Comparison of ENCODE assay signal across 18 cellular contexts in genomic region chr16:67979955-67980678, GRCh38. TPM values are rescaled to one million over a fixed set of nuclear protein-coding genes. Genes with fewer than 3 reads are reported as not detected.
A peak's percentile ranks its signal among the peaks of the same experiment; 100 is the strongest.
DNase-seq lines count a peak whose midpoint lies in the region; ATAC-seq and TF ChIP-seq lines count a peak whose summit lies in the region.
"Had no signal": no experiment of that assay in that cellular context is flagged by ENCODE, and none has a peak within 500 bp of the region (broad histone marks: within the 10 kb centered on the region; RNA-seq: fewer than 3 reads in every experiment).

DPEP3 (minus strand) TSS chr16:67980499; CDS start chr16:67980380, 119 bp downstream.

- no peak within 1 kb of the TSS for H3K27ac ChIP-seq in mammary epithelial cell (ENCODE audit: insufficient read depth, low read depth, low read length)
- no peak within 1 kb of the TSS for H3K27ac ChIP-seq in hepatocyte
- H3K27ac ChIP-seq in testis: no peak within 1 kb of the TSS
- H3K27ac ChIP-seq: ovary, thoracic aorta had no signal

- ATAC-seq in WTC11 (peak; percentile 89), T-helper 17 cell (no peak), GM21515 (IDR thresholded peaks at IDR 0.05; ENCODE audit: unreplicated experiment) (no peak)
- ATAC-seq: activated T-helper 17 cell treated with anti-CD3 and anti-CD28 coated beads, Interleukin-2, amount 50 U/mL, for 72 hours had no signal

- WGBS in mammary epithelial cell (ENCODE audit: low coverage, missing lambda C conversion rate): 82% methylated on average over 33 of the region's 62 CpGs
- 83% methylated on average over 48 of the region's 62 CpGs for WGBS in hepatocyte (ENCODE audit: low lambda C conversion rate, missing lambda C conversion rate)
- WGBS in testis, 2 donors: 40 to 91% methylated on average over 11 to 61 of the region's 62 CpGs

- peak; percentile 10 for TF ChIP-seq CTCF in mammary epithelial cell (conservative IDR thresholded peaks at IDR 0.05 in 1 of 2, IDR thresholded peaks at IDR 0.05 in 1 of 2; ENCODE audit: extremely low read depth in 1 of 2, insufficient read depth in 1 of 2, low read depth in 1 of 2, low read length in 2 of 2)
- no peak for TF ChIP-seq CTCF in MCF 10A (IDR thresholded peaks at IDR 0.05; ENCODE audit: unreplicated experiment)
- TF ChIP-seq CTCF in WTC11 (IDR thresholded peaks at IDR 0.05): peak; percentile 80
- TF ChIP-seq CTCF in hepatocyte (IDR thresholded peaks at IDR 0.05; ENCODE audit: poor library complexity): peak; percentile 5
- TF ChIP-seq CTCF in testis (IDR thresholded peaks at IDR 0.05): peak in 2 of 3 experiments; percentile 28 to 36

- no TSS peak for BruUV-seq in mammary epithelial cell (replicated peaks; lab: Mats Ljungman, UMichigan)
- no TSS peak for BruUV-seq in MCF 10A (replicated peaks; lab: Mats Ljungman, UMichigan)

- H3K4me1 ChIP-seq in mammary epithelial cell (ENCODE audit: insufficient read depth, low read length): peaks cover 9% of the 10 kb centered on the region
- no peaks in the 10 kb centered on the region for H3K4me1 ChIP-seq in hepatocyte (ENCODE audit: insufficient read depth)
- H3K4me1 ChIP-seq in testis: no peaks in the 10 kb centered on the region

- H3K9me3 Mint-ChIP-seq in MCF 10A (ENCODE audit: unreplicated experiment): no peaks in the 10 kb centered on the region
- H3K9me3 Mint-ChIP-seq in WTC11: no peaks in the 10 kb centered on the region
- H3K9me3 Mint-ChIP-seq: activated T-helper 17 cell treated with anti-CD3 and anti-CD28 coated beads, Interleukin-2, amount 50 U/mL, for 72 hours had no signal

- POLR2A ChIA-PET in MCF 10A (lab: Yijun Ruan, JAX) (no interaction called here), WTC11 (lab: Charles Lee) (no interaction called here)

- no peaks in the 10 kb centered on the region for H3K9me2 ChIP-seq in hepatocyte (replicated peaks; ENCODE audit: insufficient read depth)

- CTCF ChIA-PET in mammary epithelial cell (lab: Charles Lee; ENCODE audit: low non-redundant PET) (no interaction called here), MCF 10A (lab: Yijun Ruan, JAX) (no interaction called here), WTC11 (lab: Charles Lee) (interaction anchor here (0.7 to 4.3 kb wide), 9 partner anchors 10 to 60 kb away, joined by 3 to 13 read pairs (median 3); partner anchors contain the start of genes DPEP2NB and SLC12A4)

- H3K27ac Mint-ChIP-seq in MCF 10A (ENCODE audit: low read depth, unreplicated experiment): no peak within 1 kb of the TSS
- H3K27ac Mint-ChIP-seq in WTC11: no peak within 1 kb of the TSS
- H3K27ac Mint-ChIP-seq in T-helper 17 cell: no peak within 1 kb of the TSS
- H3K27ac Mint-ChIP-seq: activated T-helper 17 cell treated with anti-CD3 and anti-CD28 coated beads, Interleukin-2, amount 50 U/mL, for 72 hours had no signal

- DNase-seq in mammary epithelial cell: no peak
- no peak for DNase-seq in MCF 10A (ENCODE audit: unreplicated experiment)
- peak; percentile 83 for DNase-seq in WTC11 (ENCODE audit: low spot score)
- DNase-seq in hepatocyte (ENCODE audit: low spot score): no peak
- DNase-seq in testis: peak; percentile 33
- DNase-seq in superior temporal gyrus (ENCODE audit: extremely low spot score): no peak
- DNase-seq in T-helper 17 cell: no peak
- DNase-seq: ACHN; activated CD4-positive, alpha-beta T cell treated with anti-CD3 and anti-CD28 coated beads, Interleukin-2, amount 50 U/mL, for 4 hours; DMS53; HCEC 1CT; mesenchymal stem cell; NCI-H2081; ovary had no signal

- H3K4me3 ChIP-seq in mammary epithelial cell (replicated peaks in 1 of 3; ENCODE audit: insufficient read depth in 1 of 3, low read depth in 2 of 3, low read length in 3 of 3) (no peak within 1 kb of the TSS), hepatocyte (no peak within 1 kb of the TSS), testis (peak within 1 kb of the TSS; percentile 37 to 43)
- H3K4me3 ChIP-seq: ovary, thoracic aorta had no signal

- H3K4me1 Mint-ChIP-seq in MCF 10A (ENCODE audit: insufficient read depth, unreplicated experiment) (peaks cover 6% of the 10 kb centered on the region), WTC11 (peaks cover 6% of the 10 kb centered on the region), T-helper 17 cell (peaks cover 11% of the 10 kb centered on the region)

- no peak within 1 kb of the TSS for H2AFZ ChIP-seq in mammary epithelial cell (ENCODE audit: low read depth, low read length)
- no peak within 1 kb of the TSS for H2AFZ ChIP-seq in hepatocyte

- H3K27me3 ChIP-seq in mammary epithelial cell (ENCODE audit: insufficient read depth, low read length) (no peaks in the 10 kb centered on the region), hepatocyte (no peaks in the 10 kb centered on the region), testis (no peaks in the 10 kb centered on the region)
- H3K27me3 ChIP-seq: ovary had no signal

- H3K4me3 Mint-ChIP-seq in MCF 10A (ENCODE audit: unreplicated experiment) (no peak within 1 kb of the TSS), WTC11 (no peak within 1 kb of the TSS), T-helper 17 cell (no peak within 1 kb of the TSS)
- H3K4me3 Mint-ChIP-seq: activated T-helper 17 cell treated with anti-CD3 and anti-CD28 coated beads, Interleukin-2, amount 50 U/mL, for 72 hours had no signal

- intact Hi-C loops in mammary epithelial cell (cut with micrococcal nuclease) (no loop called here), MCF 10A (cut with micrococcal nuclease) (no loop called here), testis (cut with DNase I; ENCODE audit: low total_unique reads) (no loop called here)

- H3K9me3 ChIP-seq in mammary epithelial cell (replicated peaks; ENCODE audit: insufficient read depth, low read length) (no peaks in the 10 kb centered on the region), hepatocyte (ENCODE audit: low read depth) (no peaks in the 10 kb centered on the region), testis (no peaks in the 10 kb centered on the region), T-helper 17 cell (ENCODE audit: control insufficient read depth, low read length, poor library complexity, severe bottlenecking) (no peaks in the 10 kb centered on the region)
- H3K9me3 ChIP-seq: ovary, thoracic aorta had no signal

- no peak for TF ChIP-seq POLR2A in testis (IDR thresholded peaks at IDR 0.05)

- H3K27me3 Mint-ChIP-seq in MCF 10A (ENCODE audit: insufficient read depth, unreplicated experiment) (no peaks in the 10 kb centered on the region), WTC11 (ENCODE audit: low read depth) (peaks cover 13% of the 10 kb centered on the region), T-helper 17 cell (no peaks in the 10 kb centered on the region)
- H3K27me3 Mint-ChIP-seq: activated T-helper 17 cell treated with anti-CD3 and anti-CD28 coated beads, Interleukin-2, amount 50 U/mL, for 72 hours had no signal

- no peaks in the 10 kb centered on the region for H3K36me3 Mint-ChIP-seq in MCF 10A (ENCODE audit: insufficient read depth, unreplicated experiment)
- no peaks in the 10 kb centered on the region for H3K36me3 Mint-ChIP-seq in WTC11
- H3K36me3 Mint-ChIP-seq in T-helper 17 cell (ENCODE audit: low read depth): no peaks in the 10 kb centered on the region

- no peak within 1 kb of the TSS for H3K9ac ChIP-seq in mammary epithelial cell (ENCODE audit: insufficient read depth, low read length)

- dilution Hi-C loops in mammary epithelial cell (cut with HindIII; ENCODE audit: low sequenced_read_pairs): loop anchor here (5.0 kb wide), 2 partner anchors 68 to 92 kb away; no protein-coding TSS in a partner anchor

- in situ Hi-C loops in mammary epithelial cell (cut with MboI; ENCODE audit: low sequenced_read_pairs in 2 of 2): no loop called here

- H3K36me3 ChIP-seq in mammary epithelial cell (ENCODE audit: insufficient read depth, low read length) (no peaks in the 10 kb centered on the region), hepatocyte (replicated peaks; ENCODE audit: insufficient read depth, low read depth) (no peaks in the 10 kb centered on the region), testis (ENCODE audit: low read depth, missing control alignments) (no peaks in the 10 kb centered on the region)
- H3K36me3 ChIP-seq: ovary, thoracic aorta had no signal

- no peak within 1 kb of the TSS for H3K4me2 ChIP-seq in mammary epithelial cell (ENCODE audit: insufficient read depth, low read depth, low read length)
- no peak within 1 kb of the TSS for H3K4me2 ChIP-seq in hepatocyte

- H4K20me1 ChIP-seq in mammary epithelial cell (ENCODE audit: insufficient read depth, low read length): no peaks in the 10 kb centered on the region
- no peaks in the 10 kb centered on the region for H4K20me1 ChIP-seq in hepatocyte (ENCODE audit: insufficient read depth, poor library complexity, severe bottlenecking)

- H3K79me2 ChIP-seq in mammary epithelial cell (ENCODE audit: insufficient read depth, low read length) (no peaks in the 10 kb centered on the region), hepatocyte (no peaks in the 10 kb centered on the region)

TF ChIP-seq in WTC11, 78 proteins besides CTCF, POLR2A, EP300 and RAD21 (continues in another document):
- TF ChIP-seq FOXP1 (CRISPR knock-in tag; IDR thresholded peaks at IDR 0.05; ENCODE audit: borderline replicate concordance) (peak; percentile 49; the same call in 1 of the 2 replicates), SOX15 (CRISPR knock-in tag; IDR thresholded peaks at IDR 0.05) (no peak), SP1 (CRISPR knock-in tag; conservative IDR thresholded peaks at IDR 0.05) (peak; percentile 54; the same call in 1 of the 2 replicates), MAX (CRISPR knock-in tag; IDR thresholded peaks at IDR 0.05) (no peak), CREB1 (CRISPR knock-in tag; IDR thresholded peaks at IDR 0.05) (no peak), ZNF317 (CRISPR knock-in tag; IDR thresholded peaks at IDR 0.05; ENCODE audit: borderline replicate concordance, low read depth) (no peak; the same call in 1 of the 2 replicates)

RNA-seq across cellular contexts. Expression of gene DPEP3, which starts in this region (rescaled TPM):
- total RNA-seq in mammary epithelial cell: not detected
- not detected for polyA plus RNA-seq in mammary epithelial cell
- polyA minus RNA-seq in mammary epithelial cell: not detected
- total RNA-seq in MCF 10A (2022): not detected in 2 replicates
- 1.6 to 2.7 TPM (median 2.5 TPM) in 3 replicates for total RNA-seq in WTC11 (2021)
- not detected in 2 replicates for total RNA-seq in hepatocyte
- not detected in 2 replicates for polyA plus RNA-seq in hepatocyte
- 100 to 1,000 TPM; 127 to 138 TPM for total RNA-seq in testis
- 61.0 TPM for polyA plus RNA-seq in testis (ENCODE audit: insufficient read depth, low read depth, low replicate concordance)
- under 1 TPM; 0.22 to 0.68 TPM for total RNA-seq in T-helper 17 cell
- total RNA-seq: astrocyte, thoracic aorta had no signal

Comparison
In these comparisons a context has a peak if more than half of its experiments do, and no peak if none do; other contexts are left out.
1. RNA of gene DPEP3 (total RNA-seq): 127 to 138 TPM in testis; 1.6 to 2.7 TPM in WTC11, 0.22 to 0.68 TPM in T-helper 17 cell, not detected in mammary epithelial cell, not detected in MCF 10A and not detected in hepatocyte; every median in the first group is over 10 times any median in the second.
2. RNA of gene DPEP3 (polyA plus RNA-seq): 61.0 TPM in testis (single experiment); not detected in mammary epithelial cell (single experiment) and not detected in hepatocyte; every median in the first group is over 10 times any median in the second.
3. DNase-seq: peak in WTC11 (single experiment) and testis (single experiment); none in mammary epithelial cell (single experiment), MCF 10A (single experiment), hepatocyte (single experiment), superior temporal gyrus (single experiment) and T-helper 17 cell (0 of 3).
4. H3K4me3 ChIP-seq: peak in testis (2 of 2); none in mammary epithelial cell (0 of 3) and hepatocyte (single experiment).